ENCODE assay signal across 10 cellular contexts in genomic region chr22:39315389-39315788, GRCh38. TPM values are rescaled to one million over a fixed set of nuclear protein-coding genes. Genes with fewer than 3 reads are reported as not detected.
DNase-seq lines count a peak whose midpoint lies in the region; ATAC-seq and TF ChIP-seq lines count a peak whose summit lies in the region.
"Had no signal": no experiment of that assay in that cellular context is flagged by ENCODE, and none has a peak within 500 bp of the region (broad histone marks: within the 10 kb centered on the region; RNA-seq: fewer than 3 reads in every experiment).

No MANE protein-coding gene starts in this region.

- intact Hi-C loops in prostate gland (cut with DNase I) = loop anchor here (5.0 to 10.0 kb wide), 4 partner anchors 163 to 561 kb away; partner anchors contain the start of genes APOBEC3C, CBX6, CBX7 and SUN2

- ATAC-seq in WTC11 (no peak), HG02885 (IDR thresholded peaks at IDR 0.05; ENCODE audit: poor library complexity, unreplicated experiment) (no peak)

- no peak overlapping the region for H3K4me3 Mint-ChIP-seq in activated CD4-positive, alpha-beta T cell treated with anti-CD3 and anti-CD28 coated beads, Interleukin-2, amount 10 ng/mL, durations not matched to agents 7 days and 5 days
- peak overlapping the region; percentile 99 for H3K4me3 Mint-ChIP-seq in WTC11
- H3K4me3 Mint-ChIP-seq: B cell had no signal

- TF ChIP-seq POLR2A in prostate gland (IDR thresholded peaks at IDR 0.05) = no peak

- peaks cover 30% of the 10 kb centered on the region for H3K4me1 ChIP-seq in smooth muscle cell (ENCODE audit: low read depth)
- H3K4me1 ChIP-seq in prostate gland (replicated peaks) = peaks cover 26% of the 10 kb centered on the region

- peaks cover 51% of the 10 kb centered on the region for H3K4me1 Mint-ChIP-seq in activated CD4-positive, alpha-beta T cell treated with anti-CD3 and anti-CD28 coated beads, Interleukin-2, amount 10 ng/mL, durations not matched to agents 7 days and 5 days
- peaks cover 57% of the 10 kb centered on the region for H3K4me1 Mint-ChIP-seq in WTC11

- peak overlapping the region; percentile 47 for H3K27ac Mint-ChIP-seq in activated CD4-positive, alpha-beta T cell treated with anti-CD3 and anti-CD28 coated beads, Interleukin-2, amount 10 ng/mL, durations not matched to agents 7 days and 5 days
- H3K27ac Mint-ChIP-seq in WTC11 = peak overlapping the region; percentile 80
- H3K27ac Mint-ChIP-seq: B cell had no signal

- H3K9ac ChIP-seq in smooth muscle cell (ENCODE audit: low read depth) = no peak overlapping the region

- TF ChIP-seq CTCF in WTC11 (IDR thresholded peaks at IDR 0.05) (no peak), fibroblast of pulmonary artery (IDR thresholded peaks at IDR 0.05; ENCODE audit: low read length, missing control alignments) (no peak), smooth muscle cell (IDR thresholded peaks at IDR 0.05; ENCODE audit: borderline replicate concordance, insufficient read depth, poor library complexity, severe bottlenecking) (no peak), prostate gland (IDR thresholded peaks at IDR 0.05) (no peak)

- H3K36me3 ChIP-seq in smooth muscle cell (ENCODE audit: low read depth) (peaks cover 7% of the 10 kb centered on the region), prostate gland (peaks cover 34 to 43% of the 10 kb centered on the region in 2 donors)

- no peak overlapping the region for H2AFZ ChIP-seq in smooth muscle cell (ENCODE audit: low read depth)

- DNase-seq in activated CD4-positive, alpha-beta T cell treated with anti-CD3 and anti-CD28 coated beads, Interleukin-2, amount 10 ng/mL, durations not matched to agents 7 days and 5 days = no peak
- no peak for DNase-seq in activated CD4-positive, alpha-beta T cell treated with anti-CD3 and anti-CD28 coated beads for 4 hours
- no peak for DNase-seq in WTC11 (ENCODE audit: low spot score)
- DNase-seq in fibroblast of pulmonary artery (ENCODE audit: low read depth) = no peak
- no peak for DNase-seq in smooth muscle cell (lab: John Stamatoyannopoulos, UW; ENCODE audit: unreplicated experiment)
- DNase-seq in NCI-H1105 treated with DMSO at 0.1 percent for 48 hours (lab: John Stamatoyannopoulos, UW) = no peak
- no peak for DNase-seq in prostate gland (ENCODE audit: low spot score)

- CTCF ChIA-PET in activated CD4-positive, alpha-beta T cell treated with anti-CD3 and anti-CD28 coated beads, Interleukin-2, amount 10 ng/mL, durations not matched to agents 7 days and 5 days (lab: Charles Lee) = interaction anchor here (0.7 to 5.2 kb wide), 15 partner anchors 9 to 445 kb away, joined by 3 to 36 read pairs (median 5); no protein-coding TSS in a partner anchor
- CTCF ChIA-PET in WTC11 (lab: Charles Lee) = interaction anchor here (0.8 to 3.1 kb wide), 4 partner anchors 9 to 69 kb away, joined by 3 to 24 read pairs (median 4); no protein-coding TSS in a partner anchor

- H3K9me3 Mint-ChIP-seq in activated CD4-positive, alpha-beta T cell treated with anti-CD3 and anti-CD28 coated beads, Interleukin-2, amount 10 ng/mL, durations not matched to agents 7 days and 5 days = no peaks in the 10 kb centered on the region
- no peaks in the 10 kb centered on the region for H3K9me3 Mint-ChIP-seq in WTC11

- H3K4me2 ChIP-seq in smooth muscle cell = peak overlapping the region; percentile 98

- H3K4me3 ChIP-seq in fibroblast of pulmonary artery (replicated peaks; ENCODE audit: low read depth, low read length) = peak overlapping the region; percentile 97
- no peak overlapping the region for H3K4me3 ChIP-seq in smooth muscle cell
- no peak overlapping the region for H3K4me3 ChIP-seq in prostate gland

- POLR2A ChIA-PET in activated CD4-positive, alpha-beta T cell treated with anti-CD3 and anti-CD28 coated beads, Interleukin-2, amount 10 ng/mL, durations not matched to agents 7 days and 5 days (lab: Charles Lee) = no interaction called here
- POLR2A ChIA-PET in WTC11 (lab: Charles Lee) = interaction anchor here (0.5 to 1.7 kb wide), 3 partner anchors 15 to 65 kb away, joined by 3 to 4 read pairs (median 3); no protein-coding TSS in a partner anchor

- H3K27me3 Mint-ChIP-seq in activated CD4-positive, alpha-beta T cell treated with anti-CD3 and anti-CD28 coated beads, Interleukin-2, amount 10 ng/mL, durations not matched to agents 7 days and 5 days = no peaks in the 10 kb centered on the region
- H3K27me3 Mint-ChIP-seq in WTC11 (ENCODE audit: low read depth) = peaks cover 4% of the 10 kb centered on the region; the same call in 1 of the 2 replicates
- H3K27me3 Mint-ChIP-seq: B cell had no signal

- WGBS in smooth muscle cell (ENCODE audit: low lambda C conversion rate) = 95% methylated on average over 13 of the region's 13 CpGs
- 77% methylated on average over 13 of the region's 13 CpGs for WGBS in prostate gland

- H3K79me2 ChIP-seq in smooth muscle cell (ENCODE audit: low read depth) = peaks cover 57% of the 10 kb centered on the region

- peak overlapping the region; percentile 39 for H3K27ac ChIP-seq in smooth muscle cell (ENCODE audit: low read depth)
- peak overlapping the region in 1 of 2 donors; percentile 96 for H3K27ac ChIP-seq in prostate gland

- peaks cover 75% of the 10 kb centered on the region for H3K36me3 Mint-ChIP-seq in activated CD4-positive, alpha-beta T cell treated with anti-CD3 and anti-CD28 coated beads, Interleukin-2, amount 10 ng/mL, durations not matched to agents 7 days and 5 days (ENCODE audit: low read depth)
- H3K36me3 Mint-ChIP-seq in WTC11 = peaks cover 82% of the 10 kb centered on the region

- peaks cover 90% of the 10 kb centered on the region for H4K20me1 ChIP-seq in smooth muscle cell (ENCODE audit: low read depth)

- no peaks in the 10 kb centered on the region for H3K27me3 ChIP-seq in smooth muscle cell (ENCODE audit: low read depth)
- no peaks in the 10 kb centered on the region for H3K27me3 ChIP-seq in prostate gland (replicated peaks; ENCODE audit: insufficient read depth)
- H3K27me3 ChIP-seq: Peyer's patch had no signal

- H3K9me3 ChIP-seq in smooth muscle cell (replicated peaks; ENCODE audit: low read depth) (no peaks in the 10 kb centered on the region), prostate gland (no peaks in the 10 kb centered on the region)
- H3K9me3 ChIP-seq: Peyer's patch had no signal

- H3F3A ChIP-seq in smooth muscle cell (ENCODE audit: low read depth) = peaks cover 76% of the 10 kb centered on the region

TF ChIP-seq in WTC11, 78 proteins besides CTCF, POLR2A, EP300 and RAD21 (continues in another document):
- 0 out of 2 replicates have a peak, but pooled peaks have one; percentile 32 for TF ChIP-seq ATF1 (CRISPR knock-in tag; IDR thresholded peaks at IDR 0.05)
- TF ChIP-seq, protein P1, sequence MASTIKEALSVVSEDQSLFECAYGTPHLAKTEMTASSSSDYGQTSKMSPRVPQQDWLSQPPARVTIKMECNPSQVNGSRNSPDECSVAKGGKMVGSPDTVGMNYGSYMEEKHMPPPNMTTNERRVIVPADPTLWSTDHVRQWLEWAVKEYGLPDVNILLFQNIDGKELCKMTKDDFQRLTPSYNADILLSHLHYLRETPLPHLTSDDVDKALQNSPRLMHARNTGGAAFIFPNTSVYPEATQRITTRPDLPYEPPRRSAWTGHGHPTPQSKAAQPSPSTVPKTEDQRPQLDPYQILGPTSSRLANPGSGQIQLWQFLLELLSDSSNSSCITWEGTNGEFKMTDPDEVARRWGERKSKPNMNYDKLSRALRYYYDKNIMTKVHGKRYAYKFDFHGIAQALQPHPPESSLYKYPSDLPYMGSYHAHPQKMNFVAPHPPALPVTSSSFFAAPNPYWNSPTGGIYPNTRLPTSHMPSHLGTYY (CRISPR knock-in tag; IDR thresholded peaks at IDR 0.05) = peak; percentile 55; the same call in 1 of the 2 replicates
- TF ChIP-seq ELF4 (CRISPR knock-in tag; IDR thresholded peaks at IDR 0.05; ENCODE audit: low read depth) = no peak
- no peak for TF ChIP-seq MLX (CRISPR knock-in tag; IDR thresholded peaks at IDR 0.05)
- TF ChIP-seq, protein P2, sequence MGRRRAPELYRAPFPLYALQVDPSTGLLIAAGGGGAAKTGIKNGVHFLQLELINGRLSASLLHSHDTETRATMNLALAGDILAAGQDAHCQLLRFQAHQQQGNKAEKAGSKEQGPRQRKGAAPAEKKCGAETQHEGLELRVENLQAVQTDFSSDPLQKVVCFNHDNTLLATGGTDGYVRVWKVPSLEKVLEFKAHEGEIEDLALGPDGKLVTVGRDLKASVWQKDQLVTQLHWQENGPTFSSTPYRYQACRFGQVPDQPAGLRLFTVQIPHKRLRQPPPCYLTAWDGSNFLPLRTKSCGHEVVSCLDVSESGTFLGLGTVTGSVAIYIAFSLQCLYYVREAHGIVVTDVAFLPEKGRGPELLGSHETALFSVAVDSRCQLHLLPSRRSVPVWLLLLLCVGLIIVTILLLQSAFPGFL (CRISPR knock-in tag; IDR thresholded peaks at IDR 0.05; ENCODE audit: borderline replicate concordance) = no peak
- no peak for TF ChIP-seq FOXP1 (CRISPR knock-in tag; IDR thresholded peaks at IDR 0.05; ENCODE audit: borderline replicate concordance)
- TF ChIP-seq GTF2I (CRISPR knock-in tag; conservative IDR thresholded peaks at IDR 0.05) = no peak
- 0 out of 2 replicates have a peak, but pooled peaks have one; percentile 12 for TF ChIP-seq PRRX2 (CRISPR knock-in tag; IDR thresholded peaks at IDR 0.05)

RNA-seq across cellular contexts. Expression of gene RPL3, which starts 4.0 kb away (rescaled TPM):
- total RNA-seq in activated CD4-positive, alpha-beta T cell treated with anti-CD3 and anti-CD28 coated beads, Interleukin-2, amount 10 ng/mL, durations not matched to agents 7 days and 5 days = 1,000 to 10,000 TPM; 1,621 to 1,780 TPM
- total RNA-seq in WTC11 (2021) = 3,009 to 3,279 TPM (median 3,249 TPM) in 3 replicates
- 1,022 and 1,136 TPM in 2 replicates for total RNA-seq in smooth muscle cell
- polyA plus RNA-seq in smooth muscle cell = 717 and 749 TPM in 2 replicates
- 1,000 to 10,000 TPM; 2,375 to 2,654 TPM for total RNA-seq in prostate gland

RNA-seq across cellular contexts. Expression of gene SYNGR1, which starts 34.4 kb away (rescaled TPM):
- total RNA-seq in activated CD4-positive, alpha-beta T cell treated with anti-CD3 and anti-CD28 coated beads, Interleukin-2, amount 10 ng/mL, durations not matched to agents 7 days and 5 days = under 1 TPM; 0.42 to 0.77 TPM
- 26.5 to 35.3 TPM (median 28.7 TPM) in 3 replicates for total RNA-seq in WTC11 (2021)
- total RNA-seq in smooth muscle cell = 12.0 and 26.7 TPM in 2 replicates
- 55.7 and 58.0 TPM in 2 replicates for polyA plus RNA-seq in smooth muscle cell
- total RNA-seq in prostate gland = 10 to 100 TPM; 38.3 to 43.8 TPM
